Comparison of ENCODE assay signal across 26 cellular contexts in the genomic region with DNA sequence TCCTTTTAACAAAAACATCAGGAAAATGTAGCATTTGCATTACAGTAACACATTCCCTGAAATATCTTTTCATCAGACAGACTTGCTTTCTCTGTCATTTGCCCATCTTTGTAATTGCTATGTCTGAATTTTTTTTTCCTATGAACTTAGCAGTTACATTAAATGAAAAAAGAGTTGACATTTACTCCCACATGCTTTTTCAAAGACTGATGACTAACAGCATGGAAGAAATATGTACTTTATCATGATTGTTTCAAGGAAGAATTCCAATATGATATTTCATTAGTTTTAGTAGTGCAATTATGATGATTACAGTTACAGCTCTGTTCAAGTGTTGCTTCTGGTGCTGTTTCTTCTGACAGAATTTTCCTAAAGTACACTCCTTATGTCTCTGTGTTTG.
DNase-seq lines count a peak whose midpoint lies in the region; ATAC-seq, FAIRE-seq and TF ChIP-seq lines count a peak whose summit lies in the region.
"Had no signal": no experiment of that assay in that cellular context is flagged by ENCODE, and none has a peak within 500 bp of the region (broad histone marks: within the 10 kb centered on the region; RNA-seq: fewer than 3 reads in every experiment).

No MANE protein-coding gene starts in this region.

- DNase-seq in HepG2 (ENCODE audit: low spot score) = no peak
- no peak for DNase-seq in right lobe of liver
- peak; percentile 17 for DNase-seq in epithelial cell of esophagus (ENCODE audit: low read depth)
- DNase-seq in mesenchymal stem cell = peak; percentile 26
- peak; percentile 12 for DNase-seq in superior temporal gyrus (ENCODE audit: extremely low spot score)
- no peak for DNase-seq in left lung
- DNase-seq in cortex of kidney (lab: John Stamatoyannopoulos, UW) = no peak
- DNase-seq: CD8-positive, alpha-beta T cell; DMS 273 treated with DMSO at 0.1 percent for 48 hours; DMS79; EL; GDM1; GOT3; HFFc6; KBM-7; MG63; NCI-H2029; NCI-H526 treated with DMSO at 0.1 percent for 48 hours; OCI-M1 had no signal

- in situ Hi-C loops in HepG2 (cut with HindIII; ENCODE audit: extremely low pct_ligation_motif_present, low pct_unique_long_range_greater_than_20kb) = no loop called here

- no peak overlapping the region for H3K4me3 ChIP-seq in HepG2 (replicated peaks in 1 of 3; ENCODE audit: insufficient read depth in 1 of 3, low read depth in 2 of 3, low read length in 3 of 3)
- H3K4me3 ChIP-seq in right lobe of liver = no peak overlapping the region
- no peak overlapping the region for H3K4me3 ChIP-seq in epithelial cell of esophagus (ENCODE audit: low read length)
- no peak overlapping the region for H3K4me3 ChIP-seq in mesenchymal stem cell (ENCODE audit: insufficient read depth in 1 of 2, low read depth in 1 of 2, low read length in 2 of 2)
- no peak overlapping the region for H3K4me3 ChIP-seq in left lung
- H3K4me3 ChIP-seq: GM12878, HAP-1, MG63 had no signal

- H3K27me3 ChIP-seq in HepG2 (ENCODE audit: control insufficient read depth in 1 of 2, insufficient read depth in 2 of 2, low read length in 2 of 2) (no peaks in the 10 kb centered on the region), right lobe of liver (no peaks in the 10 kb centered on the region), mesenchymal stem cell (ENCODE audit: control insufficient read depth in 1 of 2, insufficient read depth in 1 of 2, low read length in 2 of 2) (no peaks in the 10 kb centered on the region), left lung (no peaks in the 10 kb centered on the region)
- H3K27me3 ChIP-seq: MG63 had no signal

- POLR2A ChIA-PET in HepG2 (lab: Yijun Ruan, JAX) = no interaction called here

- no peak overlapping the region for H3K23ac ChIP-seq in mesenchymal stem cell (ENCODE audit: low read length in 2 of 2)

- TF ChIP-seq POLR2A in HepG2 (IDR thresholded peaks at IDR 0.05; ENCODE audit: insufficient read depth in 1 of 2, low read depth in 2 of 2, low read length in 2 of 2) = no peak
- no peak for TF ChIP-seq POLR2A in right lobe of liver (IDR thresholded peaks at IDR 0.05)

- H3K36me3 ChIP-seq in HepG2 (replicated peaks in 1 of 2; ENCODE audit: control insufficient read depth in 1 of 2, insufficient read depth in 2 of 2, low read length in 2 of 2) (no peaks in the 10 kb centered on the region), right lobe of liver (no peaks in the 10 kb centered on the region), mesenchymal stem cell (ENCODE audit: control insufficient read depth in 1 of 2, insufficient read depth in 2 of 2, low read depth in 1 of 2, low read length in 2 of 2) (no peaks in the 10 kb centered on the region), left lung (no peaks in the 10 kb centered on the region)
- H3K36me3 ChIP-seq: HAP-1, MG63 had no signal

- H3K18ac ChIP-seq in mesenchymal stem cell (ENCODE audit: low read depth in 1 of 2, low read length in 2 of 2) = no peak overlapping the region

- H4K20me1 ChIP-seq in HepG2 (ENCODE audit: insufficient read depth, low read length) = no peaks in the 10 kb centered on the region; the same call in 1 of the 2 replicates

- no peak overlapping the region for H2AK5ac ChIP-seq in mesenchymal stem cell (ENCODE audit: low read length, severe bottlenecking)

- H3K4me1 ChIP-seq in HepG2 (ENCODE audit: insufficient read depth, low read length) (peaks cover 26% of the 10 kb centered on the region), right lobe of liver (peaks cover 0 to 13% (median 5%) of the 10 kb centered on the region in 4 donors), mesenchymal stem cell (ENCODE audit: control insufficient read depth, insufficient read depth, low read depth, low read length) (no peaks in the 10 kb centered on the region), left lung (peaks cover 0 to 6% of the 10 kb centered on the region in 2 donors)
- H3K4me1 ChIP-seq: HAP-1 had no signal

- no peak overlapping the region for H3K14ac ChIP-seq in mesenchymal stem cell (ENCODE audit: low read length in 2 of 2)

- TF ChIP-seq CTCF in HepG2 (CRISPR knock-in tag; IDR thresholded peaks at IDR 0.05) (no peak), right lobe of liver (IDR thresholded peaks at IDR 0.05) (no peak), epithelial cell of esophagus (IDR thresholded peaks at IDR 0.05; ENCODE audit: insufficient read depth, low read depth, low read length, missing control alignments) (no peak), left lung (IDR thresholded peaks at IDR 0.05) (no peak)

- H3K9me3 ChIP-seq in HepG2 (ENCODE audit: low read length) = no peaks in the 10 kb centered on the region
- H3K9me3 ChIP-seq in right lobe of liver = no peaks in the 10 kb centered on the region
- H3K9me3 ChIP-seq in mesenchymal stem cell (ENCODE audit: control insufficient read depth, low read length) = no peaks in the 10 kb centered on the region
- no peaks in the 10 kb centered on the region for H3K9me3 ChIP-seq in left lung
- H3K9me3 ChIP-seq: HAP-1, MG63 had no signal

- H3K4me2 ChIP-seq in HepG2 (ENCODE audit: low read depth, low read length) = no peak overlapping the region
- no peak overlapping the region for H3K4me2 ChIP-seq in mesenchymal stem cell (ENCODE audit: low read length, poor library complexity, severe bottlenecking)

- intact Hi-C loops in HepG2 (cut with micrococcal nuclease; ENCODE audit: unreplicated experiment) (no loop called here), right lobe of liver (cut with DNase I) (no loop called here), left lung (cut with DNase I) (no loop called here)

- no peak overlapping the region for H2AFZ ChIP-seq in HepG2 (ENCODE audit: low read length)
- H2AFZ ChIP-seq in mesenchymal stem cell (ENCODE audit: low read depth, low read length) = no peak overlapping the region

- no peak overlapping the region for H2BK12ac ChIP-seq in mesenchymal stem cell (ENCODE audit: low read length in 2 of 2)

- no peak overlapping the region for H3K27ac ChIP-seq in HepG2 (ENCODE audit: extremely low read length, insufficient read depth, low read length)
- no peak overlapping the region for H3K27ac ChIP-seq in right lobe of liver
- no peak overlapping the region for H3K27ac ChIP-seq in mesenchymal stem cell (ENCODE audit: low read length, poor library complexity, severe bottlenecking)
- no peak overlapping the region for H3K27ac ChIP-seq in left lung
- H3K27ac ChIP-seq: 22Rv1, C4-2B had no signal

- no peak overlapping the region for H4K8ac ChIP-seq in mesenchymal stem cell (ENCODE audit: low read length)

- H2BK15ac ChIP-seq in mesenchymal stem cell (ENCODE audit: low read depth, poor library complexity, severe bottlenecking) = no peak overlapping the region

- H2BK120ac ChIP-seq in mesenchymal stem cell (ENCODE audit: low read depth, low read length) = no peak overlapping the region

- FAIRE-seq in HepG2 (lab: Jason Lieb, UNC) = peak; percentile 15
- FAIRE-seq: GM12878, HTR-8/SVneo, RCC 7860 had no signal

- H3K9ac ChIP-seq in HepG2 (ENCODE audit: insufficient read depth, low read depth, low read length) = no peak overlapping the region
- H3K9ac ChIP-seq in mesenchymal stem cell (ENCODE audit: low read length) = no peak overlapping the region

- CTCF ChIA-PET in HepG2 (lab: Yijun Ruan, JAX; ENCODE audit: low intra/inter-chr PET ratio, low total read pairs) = no interaction called here

- H3K79me2 ChIP-seq in HepG2 (ENCODE audit: insufficient read depth, low read length) = no peaks in the 10 kb centered on the region

- TF ChIP-seq EP300 in HepG2 (IDR thresholded peaks at IDR 0.05; ENCODE audit: low read depth in 2 of 2, low read length in 2 of 2) (no peak), HepG2 (CRISPR knock-in tag; IDR thresholded peaks at IDR 0.05; ENCODE audit: borderline replicate concordance) (no peak)

- no peaks in the 10 kb centered on the region for H3K79me1 ChIP-seq in mesenchymal stem cell (replicated peaks; ENCODE audit: low read length, poor library complexity, severe bottlenecking)

- no peak for TF ChIP-seq RAD21 in HepG2 (CRISPR knock-in tag; IDR thresholded peaks at IDR 0.05)

- no peak overlapping the region for H3K4ac ChIP-seq in mesenchymal stem cell (ENCODE audit: low read depth in 1 of 2, low read length in 2 of 2)

- ATAC-seq in HepG2 (no peak), right lobe of liver (no peak), left lung (no peak), GM19023 (IDR thresholded peaks at IDR 0.05; ENCODE audit: unreplicated experiment) (no peak)
- ATAC-seq: CD8-positive, alpha-beta T cell; GM12878 had no signal

- no TSS peak for BruUV-seq in HepG2 (replicated peaks; lab: Mats Ljungman, UMichigan)

- H4K91ac ChIP-seq in mesenchymal stem cell (ENCODE audit: low read length) = no peak overlapping the region

- H2BK5ac ChIP-seq in mesenchymal stem cell (ENCODE audit: low read depth, low read length, poor library complexity, severe bottlenecking) = no peak overlapping the region

TF ChIP-seq in HepG2, 621 proteins besides CTCF, POLR2A, EP300 and RAD21 (continues in another document):
- TF ChIP-seq ZNF367 (CRISPR knock-in tag; IDR thresholded peaks at IDR 0.05; ENCODE audit: borderline replicate concordance) (no peak), ZNF619 (CRISPR knock-in tag; IDR thresholded peaks at IDR 0.05) (no peak), MEIS1 (CRISPR knock-in tag; IDR thresholded peaks at IDR 0.05; ENCODE audit: borderline replicate concordance) (no peak), TARDBP (CRISPR knock-in tag; IDR thresholded peaks at IDR 0.05) (no peak), HMGXB4 (CRISPR knock-in tag; IDR thresholded peaks at IDR 0.05; ENCODE audit: borderline replicate concordance in 1 of 2, low read depth in 1 of 2) (no peak), KDM5B (CRISPR knock-in tag; IDR thresholded peaks at IDR 0.05; ENCODE audit: borderline replicate concordance) (no peak), HOXA7 (CRISPR knock-in tag; IDR thresholded peaks at IDR 0.05) (no peak), TMF1 (CRISPR knock-in tag; IDR thresholded peaks at IDR 0.05; ENCODE audit: low read depth) (no peak)

Comparison
In these comparisons a context has a peak if more than half of its experiments do, and no peak if none do; other contexts are left out.
1. DNase-seq: peak in epithelial cell of esophagus (single experiment), mesenchymal stem cell (single experiment) and superior temporal gyrus (single experiment); none in HepG2 (single experiment), right lobe of liver (0 of 3), left lung (0 of 2) and cortex of kidney (single experiment).